1 cellular context compared by ENCODE assay signal in the genomic region with DNA sequence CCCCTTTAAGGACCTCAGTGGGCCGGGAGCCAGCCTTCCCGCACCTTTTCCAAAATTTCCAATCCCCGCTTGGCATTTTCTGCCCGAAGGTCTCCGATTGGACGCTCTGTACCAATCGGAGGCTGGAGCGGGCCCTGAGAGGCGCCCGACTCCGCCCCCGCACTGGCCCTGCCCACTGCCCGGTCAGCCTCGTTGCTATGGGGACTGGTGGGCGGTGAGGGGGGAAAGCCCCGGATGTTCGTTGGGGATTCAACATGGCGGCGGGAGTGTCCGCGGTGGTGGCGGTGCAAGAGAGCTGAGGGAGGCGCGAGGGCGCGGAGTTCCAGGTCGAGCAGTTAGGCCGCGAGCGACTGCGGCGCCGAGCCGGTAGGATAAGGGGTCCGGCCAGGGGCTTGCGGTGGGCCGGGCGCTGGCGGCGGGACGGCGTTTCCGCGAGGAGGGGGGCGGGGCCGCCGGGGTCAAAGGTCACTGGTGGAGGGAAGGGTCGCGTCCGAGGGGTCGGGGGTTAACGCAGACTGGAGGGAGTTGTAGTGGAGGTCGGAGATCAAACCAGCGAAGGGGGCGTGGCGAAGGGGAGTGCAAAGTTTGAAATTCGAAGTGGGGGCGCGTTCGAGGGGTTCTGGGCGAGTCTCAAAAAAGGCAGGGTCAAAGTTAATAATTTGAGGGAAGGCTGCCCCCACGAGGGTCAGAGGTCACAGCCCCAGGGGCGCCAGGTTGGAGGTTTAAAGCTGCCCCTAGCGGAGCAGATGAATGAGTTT.
TF ChIP-seq lines count a peak whose summit lies in the region.

Gene PAK4 (plus strand): TSS at position 233 of the 758 bp plus-strand sequence. CDS start 43,768 bp downstream, outside the sequence.

TF ChIP-seq in K562, 482 proteins besides CTCF, POLR2A, EP300 and RAD21 (continued from another document and continues in another):
- TF ChIP-seq, protein P1, sequence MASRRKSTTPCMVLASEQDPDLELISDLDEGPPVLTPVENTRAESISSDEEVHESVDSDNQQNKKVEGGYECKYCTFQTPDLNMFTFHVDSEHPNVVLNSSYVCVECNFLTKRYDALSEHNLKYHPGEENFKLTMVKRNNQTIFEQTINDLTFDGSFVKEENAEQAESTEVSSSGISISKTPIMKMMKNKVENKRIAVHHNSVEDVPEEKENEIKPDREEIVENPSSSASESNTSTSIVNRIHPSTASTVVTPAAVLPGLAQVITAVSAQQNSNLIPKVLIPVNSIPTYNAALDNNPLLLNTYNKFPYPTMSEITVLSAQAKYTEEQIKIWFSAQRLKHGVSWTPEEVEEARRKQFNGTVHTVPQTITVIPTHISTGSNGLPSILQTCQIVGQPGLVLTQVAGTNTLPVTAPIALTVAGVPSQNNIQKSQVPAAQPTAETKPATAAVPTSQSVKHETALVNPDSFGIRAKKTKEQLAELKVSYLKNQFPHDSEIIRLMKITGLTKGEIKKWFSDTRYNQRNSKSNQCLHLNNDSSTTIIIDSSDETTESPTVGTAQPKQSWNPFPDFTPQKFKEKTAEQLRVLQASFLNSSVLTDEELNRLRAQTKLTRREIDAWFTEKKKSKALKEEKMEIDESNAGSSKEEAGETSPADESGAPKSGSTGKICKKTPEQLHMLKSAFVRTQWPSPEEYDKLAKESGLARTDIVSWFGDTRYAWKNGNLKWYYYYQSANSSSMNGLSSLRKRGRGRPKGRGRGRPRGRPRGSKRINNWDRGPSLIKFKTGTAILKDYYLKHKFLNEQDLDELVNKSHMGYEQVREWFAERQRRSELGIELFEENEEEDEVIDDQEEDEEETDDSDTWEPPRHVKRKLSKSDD (conservative IDR thresholded peaks at IDR 0.05; ENCODE audit: low read length), result no peak
- TF ChIP-seq C11orf30 (IDR thresholded peaks at IDR 0.05; ENCODE audit: low read depth) (peak; percentile 74), FOXM1 (IDR thresholded peaks at IDR 0.05; ENCODE audit: low read depth) (peak; percentile 98), FOXM1 (CRISPR knock-in tag; IDR thresholded peaks at IDR 0.05; ENCODE audit: low read depth) (peak; percentile 44; the same call in 1 of the 2 replicates), GABPA (tag; conservative IDR thresholded peaks at IDR 0.05; ENCODE audit: low read depth) (peak; percentile 74), POLR2G (IDR thresholded peaks at IDR 0.05; ENCODE audit: low read depth, low read length) (peak; percentile 91), POLR2AphosphoS2 (IDR thresholded peaks at IDR 0.05; ENCODE audit: low read length) (no peak), HOXB6 (CRISPR knock-in tag; IDR thresholded peaks at IDR 0.05; ENCODE audit: borderline replicate concordance) (no peak), MAFK (IDR thresholded peaks at IDR 0.05; ENCODE audit: low read length) (no peak), CSDE1 (IDR thresholded peaks at IDR 0.05) (peak in 1 of 2 experiments; percentile 94; a peak in 2 of 4 replicates), POLR2B (IDR thresholded peaks at IDR 0.05; ENCODE audit: low read depth, partially characterized antibody) (peak; percentile 72), TAF1 (IDR thresholded peaks at IDR 0.05; ENCODE audit: control insufficient read depth, extremely low read depth, insufficient read depth, low read length, severe bottlenecking) (peak; percentile 92), ZNF707 (CRISPR knock-in tag; conservative IDR thresholded peaks at IDR 0.05) (no peak), TBP (optimal IDR thresholded peaks at IDR 0.05; ENCODE audit: low read depth, low read length) (peak; percentile 89), ZNF274 (IDR thresholded peaks at IDR 0.05; ENCODE audit: borderline replicate concordance, low read depth, low read length) (no peak), CXXC5 (CRISPR knock-in tag; IDR thresholded peaks at IDR 0.05) (peak; percentile 79), MLLT1 (IDR thresholded peaks at IDR 0.05) (0 out of 4 replicates have a peak, but pooled peaks of 1 of the 2 experiments have one; percentile 15), MAX (CRISPR knock-in tag; IDR thresholded peaks at IDR 0.05) (peak; percentile 48; the same call in 1 of the 2 replicates), HLTF (IDR thresholded peaks at IDR 0.05) (peak; percentile 67; the same call in 1 of the 2 replicates), ZNF76 (CRISPR knock-in tag; IDR thresholded peaks at IDR 0.05; ENCODE audit: borderline replicate concordance) (0 out of 2 replicates have a peak, but pooled peaks have one; percentile 40), TRIM28 (IDR thresholded peaks at IDR 0.05) (no peak), ETV5 (CRISPR knock-in tag; IDR thresholded peaks at IDR 0.05; ENCODE audit: low read depth) (peak; percentile 85), SPI1 (IDR thresholded peaks at IDR 0.05; ENCODE audit: borderline replicate concordance, low read depth, low read length) (no peak; the same call in 1 of the 2 replicates), STAG1 (CRISPR knock-in tag; IDR thresholded peaks at IDR 0.05; ENCODE audit: borderline replicate concordance) (0 out of 2 replicates have a peak, but pooled peaks have one; percentile 26), RNF2 (IDR thresholded peaks at IDR 0.05) (0 out of 2 replicates have a peak, but pooled peaks have one; percentile 38), TCF7L2 (IDR thresholded peaks at IDR 0.05; ENCODE audit: low read depth, low read length) (no peak), ELF4 (CRISPR knock-in tag; IDR thresholded peaks at IDR 0.05) (0 out of 2 replicates have a peak, but pooled peaks have one; percentile 51), ARNT (IDR thresholded peaks at IDR 0.05) (no peak), EGR1 (conservative IDR thresholded peaks at IDR 0.05) (peak; percentile 99), TCF7 (IDR thresholded peaks at IDR 0.05; ENCODE audit: borderline replicate concordance) (no peak), FOXA3 (CRISPR knock-in tag; conservative IDR thresholded peaks at IDR 0.05 in 1 of 2, IDR thresholded peaks at IDR 0.05 in 1 of 2) (no peak), SIRT6 (IDR thresholded peaks at IDR 0.05; ENCODE audit: low read depth, low read length) (no peak), TOE1 (IDR thresholded peaks at IDR 0.05; ENCODE audit: borderline replicate concordance) (peak; percentile 82), TOE1 (CRISPR knock-in tag; IDR thresholded peaks at IDR 0.05; ENCODE audit: borderline replicate concordance, low read depth) (no peak), HDAC6 (IDR thresholded peaks at IDR 0.05; ENCODE audit: low read depth, low read length) (no peak), TEAD4 (IDR thresholded peaks at IDR 0.05; ENCODE audit: low read length) (no peak), TEAD4 (CRISPR knock-in tag; IDR thresholded peaks at IDR 0.05; ENCODE audit: borderline replicate concordance) (no peak)
- TF ChIP-seq, protein P2, sequence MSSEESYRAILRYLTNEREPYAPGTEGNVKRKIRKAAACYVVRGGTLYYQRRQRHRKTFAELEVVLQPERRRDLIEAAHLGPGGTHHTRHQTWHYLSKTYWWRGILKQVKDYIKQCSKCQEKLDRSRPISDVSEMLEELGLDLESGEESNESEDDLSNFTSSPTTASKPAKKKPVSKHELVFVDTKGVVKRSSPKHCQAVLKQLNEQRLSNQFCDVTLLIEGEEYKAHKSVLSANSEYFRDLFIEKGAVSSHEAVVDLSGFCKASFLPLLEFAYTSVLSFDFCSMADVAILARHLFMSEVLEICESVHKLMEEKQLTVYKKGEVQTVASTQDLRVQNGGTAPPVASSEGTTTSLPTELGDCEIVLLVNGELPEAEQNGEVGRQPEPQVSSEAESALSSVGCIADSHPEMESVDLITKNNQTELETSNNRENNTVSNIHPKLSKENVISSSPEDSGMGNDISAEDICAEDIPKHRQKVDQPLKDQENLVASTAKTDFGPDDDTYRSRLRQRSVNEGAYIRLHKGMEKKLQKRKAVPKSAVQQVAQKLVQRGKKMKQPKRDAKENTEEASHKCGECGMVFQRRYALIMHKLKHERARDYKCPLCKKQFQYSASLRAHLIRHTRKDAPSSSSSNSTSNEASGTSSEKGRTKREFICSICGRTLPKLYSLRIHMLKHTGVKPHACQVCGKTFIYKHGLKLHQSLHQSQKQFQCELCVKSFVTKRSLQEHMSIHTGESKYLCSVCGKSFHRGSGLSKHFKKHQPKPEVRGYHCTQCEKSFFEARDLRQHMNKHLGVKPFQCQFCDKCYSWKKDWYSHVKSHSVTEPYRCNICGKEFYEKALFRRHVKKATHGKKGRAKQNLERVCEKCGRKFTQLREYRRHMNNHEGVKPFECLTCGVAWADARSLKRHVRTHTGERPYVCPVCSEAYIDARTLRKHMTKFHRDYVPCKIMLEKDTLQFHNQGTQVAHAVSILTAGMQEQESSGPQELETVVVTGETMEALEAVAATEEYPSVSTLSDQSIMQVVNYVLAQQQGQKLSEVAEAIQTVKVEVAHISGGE (CRISPR knock-in tag; IDR thresholded peaks at IDR 0.05), result 0 out of 6 replicates have a peak, but pooled peaks of 1 of the 3 experiments have one; percentile 34
- TF ChIP-seq, protein P3, sequence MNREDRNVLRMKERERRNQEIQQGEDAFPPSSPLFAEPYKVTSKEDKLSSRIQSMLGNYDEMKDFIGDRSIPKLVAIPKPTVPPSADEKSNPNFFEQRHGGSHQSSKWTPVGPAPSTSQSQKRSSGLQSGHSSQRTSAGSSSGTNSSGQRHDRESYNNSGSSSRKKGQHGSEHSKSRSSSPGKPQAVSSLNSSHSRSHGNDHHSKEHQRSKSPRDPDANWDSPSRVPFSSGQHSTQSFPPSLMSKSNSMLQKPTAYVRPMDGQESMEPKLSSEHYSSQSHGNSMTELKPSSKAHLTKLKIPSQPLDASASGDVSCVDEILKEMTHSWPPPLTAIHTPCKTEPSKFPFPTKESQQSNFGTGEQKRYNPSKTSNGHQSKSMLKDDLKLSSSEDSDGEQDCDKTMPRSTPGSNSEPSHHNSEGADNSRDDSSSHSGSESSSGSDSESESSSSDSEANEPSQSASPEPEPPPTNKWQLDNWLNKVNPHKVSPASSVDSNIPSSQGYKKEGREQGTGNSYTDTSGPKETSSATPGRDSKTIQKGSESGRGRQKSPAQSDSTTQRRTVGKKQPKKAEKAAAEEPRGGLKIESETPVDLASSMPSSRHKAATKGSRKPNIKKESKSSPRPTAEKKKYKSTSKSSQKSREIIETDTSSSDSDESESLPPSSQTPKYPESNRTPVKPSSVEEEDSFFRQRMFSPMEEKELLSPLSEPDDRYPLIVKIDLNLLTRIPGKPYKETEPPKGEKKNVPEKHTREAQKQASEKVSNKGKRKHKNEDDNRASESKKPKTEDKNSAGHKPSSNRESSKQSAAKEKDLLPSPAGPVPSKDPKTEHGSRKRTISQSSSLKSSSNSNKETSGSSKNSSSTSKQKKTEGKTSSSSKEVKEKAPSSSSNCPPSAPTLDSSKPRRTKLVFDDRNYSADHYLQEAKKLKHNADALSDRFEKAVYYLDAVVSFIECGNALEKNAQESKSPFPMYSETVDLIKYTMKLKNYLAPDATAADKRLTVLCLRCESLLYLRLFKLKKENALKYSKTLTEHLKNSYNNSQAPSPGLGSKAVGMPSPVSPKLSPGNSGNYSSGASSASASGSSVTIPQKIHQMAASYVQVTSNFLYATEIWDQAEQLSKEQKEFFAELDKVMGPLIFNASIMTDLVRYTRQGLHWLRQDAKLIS (CRISPR knock-in tag; IDR thresholded peaks at IDR 0.05), result 0 out of 2 replicates have a peak, but pooled peaks have one; percentile 45
- TF ChIP-seq, protein P4, sequence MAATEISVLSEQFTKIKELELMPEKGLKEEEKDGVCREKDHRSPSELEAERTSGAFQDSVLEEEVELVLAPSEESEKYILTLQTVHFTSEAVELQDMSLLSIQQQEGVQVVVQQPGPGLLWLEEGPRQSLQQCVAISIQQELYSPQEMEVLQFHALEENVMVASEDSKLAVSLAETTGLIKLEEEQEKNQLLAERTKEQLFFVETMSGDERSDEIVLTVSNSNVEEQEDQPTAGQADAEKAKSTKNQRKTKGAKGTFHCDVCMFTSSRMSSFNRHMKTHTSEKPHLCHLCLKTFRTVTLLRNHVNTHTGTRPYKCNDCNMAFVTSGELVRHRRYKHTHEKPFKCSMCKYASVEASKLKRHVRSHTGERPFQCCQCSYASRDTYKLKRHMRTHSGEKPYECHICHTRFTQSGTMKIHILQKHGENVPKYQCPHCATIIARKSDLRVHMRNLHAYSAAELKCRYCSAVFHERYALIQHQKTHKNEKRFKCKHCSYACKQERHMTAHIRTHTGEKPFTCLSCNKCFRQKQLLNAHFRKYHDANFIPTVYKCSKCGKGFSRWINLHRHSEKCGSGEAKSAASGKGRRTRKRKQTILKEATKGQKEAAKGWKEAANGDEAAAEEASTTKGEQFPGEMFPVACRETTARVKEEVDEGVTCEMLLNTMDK (IDR thresholded peaks at IDR 0.05; ENCODE audit: borderline replicate concordance, insufficient read depth, low read depth, low read length, poor library complexity, severe bottlenecking), result peak; percentile 27
- TF ChIP-seq, protein P5, sequence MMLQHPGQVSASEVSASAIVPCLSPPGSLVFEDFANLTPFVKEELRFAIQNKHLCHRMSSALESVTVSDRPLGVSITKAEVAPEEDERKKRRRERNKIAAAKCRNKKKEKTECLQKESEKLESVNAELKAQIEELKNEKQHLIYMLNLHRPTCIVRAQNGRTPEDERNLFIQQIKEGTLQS (IDR thresholded peaks at IDR 0.05), result no peak
- TF ChIP-seq, protein P5 (CRISPR knock-in tag; conservative IDR thresholded peaks at IDR 0.05), result 0 out of 2 replicates have a peak, but pooled peaks have one; percentile 46
- TF ChIP-seq, protein P6, sequence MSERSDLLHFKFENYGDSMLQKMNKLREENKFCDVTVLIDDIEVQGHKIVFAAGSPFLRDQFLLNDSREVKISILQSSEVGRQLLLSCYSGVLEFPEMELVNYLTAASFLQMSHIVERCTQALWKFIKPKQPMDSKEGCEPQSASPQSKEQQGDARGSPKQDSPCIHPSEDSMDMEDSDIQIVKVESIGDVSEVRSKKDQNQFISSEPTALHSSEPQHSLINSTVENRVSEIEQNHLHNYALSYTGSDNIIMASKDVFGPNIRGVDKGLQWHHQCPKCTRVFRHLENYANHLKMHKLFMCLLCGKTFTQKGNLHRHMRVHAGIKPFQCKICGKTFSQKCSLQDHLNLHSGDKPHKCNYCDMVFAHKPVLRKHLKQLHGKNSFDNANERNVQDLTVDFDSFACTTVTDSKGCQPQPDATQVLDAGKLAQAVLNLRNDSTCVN (CRISPR knock-in tag; IDR thresholded peaks at IDR 0.05), result no peak
